In genomic region chr2:207144191-207144795, GRCh38 we compare ENCODE assay signal across 9 cellular contexts. TPM values are rescaled to one million over a fixed set of nuclear protein-coding genes. Genes with fewer than 3 reads are reported as not detected.
DNase-seq lines count a peak whose midpoint lies in the region; ATAC-seq and TF ChIP-seq lines count a peak whose summit lies in the region.
"Had no signal": no experiment of that assay in that cellular context is flagged by ENCODE, and none has a peak within 500 bp of the region (broad histone marks: within the 10 kb centered on the region; RNA-seq: fewer than 3 reads in every experiment).

No MANE protein-coding gene starts in this region.

- H3K4me1 ChIP-seq in HUES6 (ENCODE audit: control insufficient read depth, insufficient read depth, low read length) (peaks cover 53% of the 10 kb centered on the region), left lung (peaks cover 33 to 97% of the 10 kb centered on the region in 2 donors)

- 0 out of 2 replicates have a peak overlapping the region, but pooled peaks have one; percentile 59 for H3K27ac ChIP-seq in HUES6 (ENCODE audit: low read depth, low read length)
- peak overlapping the region; percentile 92 to 94 for H3K27ac ChIP-seq in left lung

- peak overlapping the region; percentile 92 for H3K27ac Mint-ChIP-seq in activated CD8-positive, alpha-beta T cell treated with anti-CD3 and anti-CD28 coated beads, Interleukin-2, amount 10 ng/mL, durations not matched to agents 7 days and 5 days
- peak overlapping the region; percentile 83 for H3K27ac Mint-ChIP-seq in stimulated activated naive CD8-positive, alpha-beta T cell treated with anti-CD3 and anti-CD28 coated beads, Interleukin-15, Interleukin-2, amounts not matched to agents 100 ng/mL and 50 ng/mL, for 24 hours
- no peak overlapping the region for H3K27ac Mint-ChIP-seq in Calu3 (ENCODE audit: unreplicated experiment)

- H3K27me3 Mint-ChIP-seq in activated CD8-positive, alpha-beta T cell treated with anti-CD3 and anti-CD28 coated beads, Interleukin-2, amount 10 ng/mL, durations not matched to agents 7 days and 5 days (ENCODE audit: low read depth): peaks cover 2% of the 10 kb centered on the region
- no peaks in the 10 kb centered on the region for H3K27me3 Mint-ChIP-seq in stimulated activated naive CD8-positive, alpha-beta T cell treated with anti-CD3 and anti-CD28 coated beads, Interleukin-15, Interleukin-2, amounts not matched to agents 100 ng/mL and 50 ng/mL, for 24 hours
- no peaks in the 10 kb centered on the region for H3K27me3 Mint-ChIP-seq in Calu3 (ENCODE audit: unreplicated experiment)

- TF ChIP-seq CTCF in left lung (IDR thresholded peaks at IDR 0.05) (no peak), Calu3 (IDR thresholded peaks at IDR 0.05; ENCODE audit: unreplicated experiment) (no peak)

- H3K27me3 ChIP-seq in HUES6 (ENCODE audit: control insufficient read depth, insufficient read depth, low read length) (no peaks in the 10 kb centered on the region), left lung (no peaks in the 10 kb centered on the region)

- peak overlapping the region; percentile 56 for H3K4me3 Mint-ChIP-seq in activated CD8-positive, alpha-beta T cell treated with anti-CD3 and anti-CD28 coated beads, Interleukin-2, amount 10 ng/mL, durations not matched to agents 7 days and 5 days
- H3K4me3 Mint-ChIP-seq in stimulated activated naive CD8-positive, alpha-beta T cell treated with anti-CD3 and anti-CD28 coated beads, Interleukin-15, Interleukin-2, amounts not matched to agents 100 ng/mL and 50 ng/mL, for 24 hours: peak overlapping the region; percentile 75
- no peak overlapping the region for H3K4me3 Mint-ChIP-seq in Calu3 (ENCODE audit: low read depth, unreplicated experiment)

- H3K9me3 Mint-ChIP-seq in activated CD8-positive, alpha-beta T cell treated with anti-CD3 and anti-CD28 coated beads, Interleukin-2, amount 10 ng/mL, durations not matched to agents 7 days and 5 days (ENCODE audit: insufficient read depth): no peaks in the 10 kb centered on the region
- no peaks in the 10 kb centered on the region for H3K9me3 Mint-ChIP-seq in stimulated activated naive CD8-positive, alpha-beta T cell treated with anti-CD3 and anti-CD28 coated beads, Interleukin-15, Interleukin-2, amounts not matched to agents 100 ng/mL and 50 ng/mL, for 24 hours
- no peaks in the 10 kb centered on the region for H3K9me3 Mint-ChIP-seq in Calu3 (ENCODE audit: low read depth, unreplicated experiment)

- no peak for ATAC-seq in activated CD8-positive, alpha-beta T cell treated with anti-CD3 and anti-CD28 coated beads, Interleukin-2, amount 10 ng/mL, durations not matched to agents 7 days and 5 days
- ATAC-seq in left lung: peak; percentile 5

- H3K4me3 ChIP-seq in HUES6 (ENCODE audit: low read depth, low read length): no peak overlapping the region
- H3K4me3 ChIP-seq in left lung: peak overlapping the region in 1 of 2 donors; percentile 3

- POLR2A ChIA-PET in activated CD8-positive, alpha-beta T cell treated with anti-CD3 and anti-CD28 coated beads, Interleukin-2, amount 10 ng/mL, durations not matched to agents 7 days and 5 days (lab: Charles Lee): interaction anchor here (1.0 to 5.2 kb wide), 5 partner anchors 10 to 386 kb away, joined by 3 to 84 read pairs (median 10); partner anchors contain the start of genes CREB1 and KLF7

- peaks cover 62% of the 10 kb centered on the region for H3K4me1 Mint-ChIP-seq in activated CD8-positive, alpha-beta T cell treated with anti-CD3 and anti-CD28 coated beads, Interleukin-2, amount 10 ng/mL, durations not matched to agents 7 days and 5 days (ENCODE audit: low read depth)
- H3K4me1 Mint-ChIP-seq in stimulated activated naive CD8-positive, alpha-beta T cell treated with anti-CD3 and anti-CD28 coated beads, Interleukin-15, Interleukin-2, amounts not matched to agents 100 ng/mL and 50 ng/mL, for 24 hours (ENCODE audit: low read depth): peaks cover 78% of the 10 kb centered on the region
- peaks cover 38% of the 10 kb centered on the region for H3K4me1 Mint-ChIP-seq in Calu3 (ENCODE audit: low read depth, unreplicated experiment)

- H3K36me3 ChIP-seq in HUES6 (ENCODE audit: control insufficient read depth, insufficient read depth, low read length) (peaks cover 9% of the 10 kb centered on the region), left lung (peaks cover 0 to 8% of the 10 kb centered on the region in 2 donors)

- peak overlapping the region; percentile 11 for H3K9ac ChIP-seq in HUES6 (ENCODE audit: low read length)

- BruUV-seq in Calu3 (replicated peaks; lab: Mats Ljungman, UMichigan): no TSS peak

- intact Hi-C loops in left lung (cut with DNase I) (no loop called here), Calu3 (cut with micrococcal nuclease; ENCODE audit: unreplicated experiment) (no loop called here)

- CTCF ChIA-PET in activated CD8-positive, alpha-beta T cell treated with anti-CD3 and anti-CD28 coated beads, Interleukin-2, amount 10 ng/mL, durations not matched to agents 7 days and 5 days (lab: Charles Lee): interaction anchor here (0.9 to 4.1 kb wide), 11 partner anchors 10 to 449 kb away, joined by 3 to 71 read pairs (median 4); partner anchors contain the start of gene KLF7
- CTCF ChIA-PET in Calu3 (lab: Charles Lee): no interaction called here

- peaks cover 66% of the 10 kb centered on the region for H3K36me3 Mint-ChIP-seq in activated CD8-positive, alpha-beta T cell treated with anti-CD3 and anti-CD28 coated beads, Interleukin-2, amount 10 ng/mL, durations not matched to agents 7 days and 5 days (ENCODE audit: low read depth)
- peaks cover 23% of the 10 kb centered on the region for H3K36me3 Mint-ChIP-seq in stimulated activated naive CD8-positive, alpha-beta T cell treated with anti-CD3 and anti-CD28 coated beads, Interleukin-15, Interleukin-2, amounts not matched to agents 100 ng/mL and 50 ng/mL, for 24 hours (ENCODE audit: low read depth)
- H3K36me3 Mint-ChIP-seq in Calu3 (ENCODE audit: insufficient read depth, unreplicated experiment): peaks cover 26% of the 10 kb centered on the region

- H3K9me3 ChIP-seq in HUES6 (ENCODE audit: control insufficient read depth, insufficient read depth, low read depth, low read length) (no peaks in the 10 kb centered on the region), left lung (no peaks in the 10 kb centered on the region)

- DNase-seq in activated CD8-positive, alpha-beta T cell treated with anti-CD3 and anti-CD28 coated beads, Interleukin-2, amount 10 ng/mL, durations not matched to agents 7 days and 5 days: no peak
- DNase-seq in left lung: no peak
- no peak for DNase-seq in Calu3
- DNase-seq in anterior cingulate cortex (lab: John Stamatoyannopoulos, UW): no peak
- no peak for DNase-seq in amniotic stem cell (lab: John Stamatoyannopoulos, UW)
- no peak for DNase-seq in ureter (ENCODE audit: low spot score)
- DNase-seq: NCI-H748 treated with DMSO at 0.1 percent for 48 hours had no signal

RNA-seq across cellular contexts. Expression of gene KLF7, which starts 21.5 kb away (rescaled TPM):
- 10 to 100 TPM; 16.5 to 19.2 TPM for total RNA-seq in activated CD8-positive, alpha-beta T cell treated with anti-CD3 and anti-CD28 coated beads, Interleukin-2, amount 10 ng/mL, durations not matched to agents 7 days and 5 days
- 10 to 100 TPM; 31.0 to 41.8 TPM for total RNA-seq in left lung
- total RNA-seq in Calu3 (2022): 22.2 and 24.9 TPM in 2 replicates
- total RNA-seq in ureter: 54.7 TPM
